In genomic region chr5:137481596-137481995, GRCh38 we compare ENCODE assay signal across 15 cellular contexts. TPM values are rescaled to one million over a fixed set of nuclear protein-coding genes. Genes with fewer than 3 reads are reported as not detected.
"Had no signal": no experiment of that assay in that cellular context is flagged by ENCODE, and none has a peak within 500 bp of the region (broad histone marks: within the 10 kb centered on the region; RNA-seq: fewer than 3 reads in every experiment).

No MANE protein-coding gene starts in this region.

- H3K9me3 Mint-ChIP-seq: activated CD4-positive, alpha-beta T cell treated with anti-CD3 and anti-CD28 coated beads, Interleukin-2, amount 10 ng/mL, durations not matched to agents 24 days and 14 days; activated naive CD8-positive, alpha-beta T cell treated with anti-CD3 and anti-CD28 coated beads, Interleukin-2, amount 10 ng/mL, durations not matched to agents 7 days and 5 days; memory B cell; naive thymus-derived CD8-positive, alpha-beta T cell had no signal

- H3K4me1 Mint-ChIP-seq: activated CD4-positive, alpha-beta T cell treated with anti-CD3 and anti-CD28 coated beads, Interleukin-2, amount 10 ng/mL, durations not matched to agents 24 days and 14 days; activated naive CD8-positive, alpha-beta T cell treated with anti-CD3 and anti-CD28 coated beads, Interleukin-2, amount 10 ng/mL, durations not matched to agents 7 days and 5 days; memory B cell; naive thymus-derived CD8-positive, alpha-beta T cell had no signal

- H3K36me3 Mint-ChIP-seq: activated naive CD8-positive, alpha-beta T cell treated with anti-CD3 and anti-CD28 coated beads, Interleukin-2, amount 10 ng/mL, durations not matched to agents 7 days and 5 days; memory B cell; naive thymus-derived CD8-positive, alpha-beta T cell had no signal

- H3K27ac Mint-ChIP-seq: activated CD4-positive, alpha-beta T cell treated with anti-CD3 and anti-CD28 coated beads, Interleukin-2, amount 10 ng/mL, durations not matched to agents 24 days and 14 days; activated CD8-positive, alpha-beta T cell treated with anti-CD3 and anti-CD28 coated beads, Interleukin-2, amount 10 ng/mL, durations not matched to agents 7 days and 5 days; activated naive CD8-positive, alpha-beta T cell treated with anti-CD3 and anti-CD28 coated beads, Interleukin-2, amount 10 ng/mL, durations not matched to agents 7 days and 5 days; memory B cell; naive thymus-derived CD8-positive, alpha-beta T cell had no signal

- FAIRE-seq: pancreas had no signal

- H3K27ac ChIP-seq: brain microvascular endothelial cell, gastroesophageal sphincter, left lung, pancreas, thoracic aorta had no signal

- H3K27me3 ChIP-seq: brain microvascular endothelial cell, gastroesophageal sphincter, left lung, pancreas had no signal

- DNase-seq: activated CD4-positive, alpha-beta T cell treated with anti-CD3 and anti-CD28 coated beads, Interleukin-2, amount 10 ng/mL, durations not matched to agents 24 days and 14 days; activated CD4-positive, CD25-positive, alpha-beta regulatory T cell; activated CD8-positive, alpha-beta memory T cell treated with anti-CD3 and anti-CD28 coated beads, Interleukin-2, amount 50 U/mL, for 4 hours; activated CD8-positive, alpha-beta T cell treated with anti-CD3 and anti-CD28 coated beads, Interleukin-2, amount 10 ng/mL, durations not matched to agents 7 days and 5 days; activated naive CD8-positive, alpha-beta T cell treated with anti-CD3 and anti-CD28 coated beads, Interleukin-2, amount 10 ng/mL, durations not matched to agents 7 days and 5 days; brain microvascular endothelial cell; cerebellar nuclear complex; effector memory CD4-positive, alpha-beta T cell; left lung; naive thymus-derived CD8-positive, alpha-beta T cell; pancreas; stimulated activated CD4-positive, alpha-beta T cell treated with anti-CD3 and anti-CD28 coated beads, Interleukin-2, amount 100 ng/mL, for 24 hours had no signal

- H3K4me1 ChIP-seq: gastroesophageal sphincter, left lung, pancreas had no signal

- H3K4me3 Mint-ChIP-seq: activated CD4-positive, alpha-beta T cell treated with anti-CD3 and anti-CD28 coated beads, Interleukin-2, amount 10 ng/mL, durations not matched to agents 24 days and 14 days; activated CD8-positive, alpha-beta T cell treated with anti-CD3 and anti-CD28 coated beads, Interleukin-2, amount 10 ng/mL, durations not matched to agents 7 days and 5 days; activated naive CD8-positive, alpha-beta T cell treated with anti-CD3 and anti-CD28 coated beads, Interleukin-2, amount 10 ng/mL, durations not matched to agents 7 days and 5 days; memory B cell; naive thymus-derived CD8-positive, alpha-beta T cell had no signal

- H3K4me3 ChIP-seq: gastroesophageal sphincter, left lung, pancreas, thoracic aorta had no signal

- ATAC-seq: activated CD8-positive, alpha-beta T cell treated with anti-CD3 and anti-CD28 coated beads, Interleukin-2, amount 10 ng/mL, durations not matched to agents 7 days and 5 days; gastroesophageal sphincter; left lung; naive thymus-derived CD8-positive, alpha-beta T cell; pancreas had no signal

- H3K27me3 Mint-ChIP-seq: memory B cell had no signal

- H3K36me3 ChIP-seq: brain microvascular endothelial cell, gastroesophageal sphincter, left lung, pancreas, thoracic aorta had no signal

RNA-seq across cellular contexts. Expression of gene SPOCK1, which starts 17.5 kb away (rescaled TPM):
- total RNA-seq: activated CD4-positive, alpha-beta T cell treated with anti-CD3 and anti-CD28 coated beads, Interleukin-2, amount 10 ng/mL, durations not matched to agents 24 days and 14 days; activated CD8-positive, alpha-beta T cell treated with anti-CD3 and anti-CD28 coated beads, Interleukin-2, amount 10 ng/mL, durations not matched to agents 7 days and 5 days; activated naive CD8-positive, alpha-beta T cell treated with anti-CD3 and anti-CD28 coated beads, Interleukin-2, amount 10 ng/mL, durations not matched to agents 7 days and 5 days; naive thymus-derived CD8-positive, alpha-beta T cell had no signal
- polyA plus RNA-seq: naive thymus-derived CD8-positive, alpha-beta T cell had no signal
